ENCODE assay signal across 8 cellular contexts in genomic region chr17:58328195-58329034, GRCh38. TPM values are rescaled to one million over a fixed set of nuclear protein-coding genes. Genes with fewer than 3 reads are reported as not detected.
DNase-seq lines count a peak whose midpoint lies in the region; ATAC-seq, FAIRE-seq and TF ChIP-seq lines count a peak whose summit lies in the region.

A gene with protein sequence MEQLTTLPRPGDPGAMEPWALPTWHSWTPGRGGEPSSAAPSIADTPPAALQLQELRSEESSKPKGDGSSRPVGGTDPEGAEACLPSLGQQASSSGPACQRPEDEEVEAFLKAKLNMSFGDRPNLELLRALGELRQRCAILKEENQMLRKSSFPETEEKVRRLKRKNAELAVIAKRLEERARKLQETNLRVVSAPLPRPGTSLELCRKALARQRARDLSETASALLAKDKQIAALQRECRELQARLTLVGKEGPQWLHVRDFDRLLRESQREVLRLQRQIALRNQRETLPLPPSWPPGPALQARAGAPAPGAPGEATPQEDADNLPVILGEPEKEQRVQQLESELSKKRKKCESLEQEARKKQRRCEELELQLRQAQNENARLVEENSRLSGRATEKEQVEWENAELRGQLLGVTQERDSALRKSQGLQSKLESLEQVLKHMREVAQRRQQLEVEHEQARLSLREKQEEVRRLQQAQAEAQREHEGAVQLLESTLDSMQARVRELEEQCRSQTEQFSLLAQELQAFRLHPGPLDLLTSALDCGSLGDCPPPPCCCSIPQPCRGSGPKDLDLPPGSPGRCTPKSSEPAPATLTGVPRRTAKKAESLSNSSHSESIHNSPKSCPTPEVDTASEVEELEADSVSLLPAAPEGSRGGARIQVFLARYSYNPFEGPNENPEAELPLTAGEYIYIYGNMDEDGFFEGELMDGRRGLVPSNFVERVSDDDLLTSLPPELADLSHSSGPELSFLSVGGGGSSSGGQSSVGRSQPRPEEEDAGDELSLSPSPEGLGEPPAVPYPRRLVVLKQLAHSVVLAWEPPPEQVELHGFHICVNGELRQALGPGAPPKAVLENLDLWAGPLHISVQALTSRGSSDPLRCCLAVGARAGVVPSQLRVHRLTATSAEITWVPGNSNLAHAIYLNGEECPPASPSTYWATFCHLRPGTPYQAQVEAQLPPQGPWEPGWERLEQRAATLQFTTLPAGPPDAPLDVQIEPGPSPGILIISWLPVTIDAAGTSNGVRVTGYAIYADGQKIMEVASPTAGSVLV (N-terminal part only) (minus strand): TSS chr17:58328795. CDS start chr17:58327920, 875 bp downstream.

- H3K9ac ChIP-seq in HepG2 (ENCODE audit: insufficient read depth, low read depth, low read length): no peak within 1 kb of the TSS

- no TSS peak for BruUV-seq in HepG2 (replicated peaks; lab: Mats Ljungman, UMichigan)

- H3K4me3 Mint-ChIP-seq in activated naive CD4-positive, alpha-beta T cell treated with anti-CD3 and anti-CD28 coated beads for 36 hours: peak within 1 kb of the TSS; percentile 92

- no peaks in the 10 kb centered on the region for H3K79me2 ChIP-seq in HepG2 (ENCODE audit: insufficient read depth, low read length)

- POLR2A ChIA-PET in HepG2 (lab: Yijun Ruan, JAX): interaction anchor here (1.0 to 1.6 kb wide), 2 partner anchors 8 to 23 kb away, joined by 5 to 7 read pairs; partner anchors contain the start of gene SUPT4H1

- TF ChIP-seq POLR2A in HepG2 (IDR thresholded peaks at IDR 0.05; ENCODE audit: insufficient read depth in 1 of 2, low read depth in 2 of 2, low read length in 2 of 2): no peak

- H3K27me3 ChIP-seq in HepG2 (ENCODE audit: control insufficient read depth in 1 of 2, insufficient read depth in 2 of 2, low read length in 2 of 2): peaks cover 17 to 57% of the 10 kb centered on the region in 2 experiments

- DNase-seq in 8988T (peak; percentile 21), NOMO-1 treated with dmso at 0.1 percent for 144 hours (lab: John Stamatoyannopoulos, UW; ENCODE audit: unreplicated experiment) (peak; percentile 93), HepG2 (ENCODE audit: low spot score) (no peak), NCI-H1417 treated with DMSO at 0.1 percent for 48 hours (lab: John Stamatoyannopoulos, UW) (no peak)
- peak; percentile 92 for DNase-seq in activated naive CD4-positive, alpha-beta T cell treated with anti-CD3 and anti-CD28 coated beads for 36 hours
- DNase-seq in stimulated activated CD8-positive, alpha-beta memory T cell treated with anti-CD3 and anti-CD28 coated beads, Interleukin-12 subunit alpha, Interleukin-12 subunit beta, amount 100 ng/mL, for 4 hours (ENCODE audit: low read depth): peak; percentile 79

- no peak for FAIRE-seq in HepG2 (lab: Jason Lieb, UNC)

- 36% methylated on average over 19 of the region's 23 CpGs for WGBS in HepG2 (ENCODE audit: low lambda C conversion rate)

- H3K4me3 ChIP-seq in HepG2 (replicated peaks in 1 of 3; ENCODE audit: insufficient read depth in 1 of 3, low read depth in 2 of 3, low read length in 3 of 3): no peak within 1 kb of the TSS; a peak in 1 of 6 replicates

- H4K20me1 ChIP-seq in HepG2 (ENCODE audit: insufficient read depth, low read length): no peaks in the 10 kb centered on the region

- in situ Hi-C loops in HepG2 (cut with HindIII; ENCODE audit: extremely low pct_ligation_motif_present, low pct_unique_long_range_greater_than_20kb): no loop called here

- peaks cover 2% of the 10 kb centered on the region for H3K9me3 Mint-ChIP-seq in activated naive CD4-positive, alpha-beta T cell treated with anti-CD3 and anti-CD28 coated beads for 36 hours

- H3K27ac Mint-ChIP-seq in activated naive CD4-positive, alpha-beta T cell treated with anti-CD3 and anti-CD28 coated beads for 36 hours: peak within 1 kb of the TSS; percentile 99

- H3K36me3 Mint-ChIP-seq in activated naive CD4-positive, alpha-beta T cell treated with anti-CD3 and anti-CD28 coated beads for 36 hours (ENCODE audit: low read depth): peaks cover 51% of the 10 kb centered on the region

- H3K4me1 ChIP-seq in HepG2 (ENCODE audit: insufficient read depth, low read length): peaks cover 29% of the 10 kb centered on the region

- peak; percentile 22 for ATAC-seq in GM19397 (IDR thresholded peaks at IDR 0.05; ENCODE audit: unreplicated experiment)
- ATAC-seq in HepG2: no peak
- no peak for ATAC-seq in HG03378 (IDR thresholded peaks at IDR 0.05; ENCODE audit: unreplicated experiment)

- intact Hi-C loops in activated naive CD4-positive, alpha-beta T cell treated with anti-CD3 and anti-CD28 coated beads for 36 hours (cut with micrococcal nuclease): loop anchor here (1.0 to 2.0 kb wide), 6 partner anchors 10 to 89 kb away; partner anchors contain the start of genes RNF43 and SUPT4H1
- intact Hi-C loops in HepG2 (cut with micrococcal nuclease; ENCODE audit: unreplicated experiment): no loop called here

- CTCF ChIA-PET in activated naive CD4-positive, alpha-beta T cell treated with anti-CD3 and anti-CD28 coated beads for 36 hours (lab: Charles Lee): interaction anchor here (1.0 to 3.8 kb wide), 7 partner anchors 9 to 89 kb away, joined by 3 to 37 read pairs (median 7); partner anchors contain the start of gene RNF43
- CTCF ChIA-PET in HepG2 (lab: Yijun Ruan, JAX; ENCODE audit: low intra/inter-chr PET ratio, low total read pairs): no interaction called here

- peaks cover 40% of the 10 kb centered on the region for H3K4me1 Mint-ChIP-seq in activated naive CD4-positive, alpha-beta T cell treated with anti-CD3 and anti-CD28 coated beads for 36 hours (ENCODE audit: low read depth)

- no peak within 1 kb of the TSS for H2AFZ ChIP-seq in HepG2 (ENCODE audit: low read length)

- no peaks in the 10 kb centered on the region for H3K36me3 ChIP-seq in HepG2 (replicated peaks in 1 of 2; ENCODE audit: control insufficient read depth in 1 of 2, insufficient read depth in 2 of 2, low read length in 2 of 2)

- no peak for TF ChIP-seq RAD21 in HepG2 (CRISPR knock-in tag; IDR thresholded peaks at IDR 0.05)

- H3K4me2 ChIP-seq in HepG2 (ENCODE audit: low read depth, low read length): peak within 1 kb of the TSS; percentile 13; the same call in 1 of the 2 replicates

- no peak for TF ChIP-seq CTCF in HepG2 (CRISPR knock-in tag; IDR thresholded peaks at IDR 0.05)

- no peak for TF ChIP-seq EP300 in HepG2 (IDR thresholded peaks at IDR 0.05; ENCODE audit: low read depth in 2 of 2, low read length in 2 of 2)
- no peak for TF ChIP-seq EP300 in HepG2 (CRISPR knock-in tag; IDR thresholded peaks at IDR 0.05; ENCODE audit: borderline replicate concordance)

- no peak within 1 kb of the TSS for H3K27ac ChIP-seq in HepG2 (ENCODE audit: extremely low read length, insufficient read depth, low read length)

- H3K9me3 ChIP-seq in HepG2 (ENCODE audit: low read length): no peaks in the 10 kb centered on the region

- peaks cover 14% of the 10 kb centered on the region for H3K27me3 Mint-ChIP-seq in activated naive CD4-positive, alpha-beta T cell treated with anti-CD3 and anti-CD28 coated beads for 36 hours (ENCODE audit: low read depth)

TF ChIP-seq in HepG2, 621 proteins besides CTCF, POLR2A, EP300 and RAD21 (continues in another document):
- 0 out of 2 replicates have a peak, but pooled peaks have one; percentile 23 for TF ChIP-seq ZNF572 (CRISPR knock-in tag; IDR thresholded peaks at IDR 0.05)

RNA-seq across cellular contexts. Expression of the gene that starts here (rescaled TPM):
- total RNA-seq in activated naive CD4-positive, alpha-beta T cell treated with anti-CD3 and anti-CD28 coated beads for 36 hours: 10 to 100 TPM; 18.5 to 20.0 TPM
- not detected in 2 replicates for total RNA-seq in HepG2 (2016; rRNA removed; fragmentation: Illumina TruSeq; extraction: Trizol)
- not detected in 2 replicates for total RNA-seq in HepG2 (2016; cell fraction: cytosol; rRNA removed; fragmentation: Illumina TruSeq; extraction: Trizol; ENCODE audit: low read depth)
- not detected in 2 replicates for total RNA-seq in HepG2 (2016; cell fraction: insoluble cytoplasmic fraction; rRNA removed; fragmentation: Illumina TruSeq; extraction: Trizol)
- total RNA-seq in HepG2 (2016; cell fraction: membrane; rRNA removed; fragmentation: Illumina TruSeq; extraction: Trizol): not detected in 2 replicates
- total RNA-seq in HepG2 (2016; cell fraction: nucleus; rRNA removed; fragmentation: Illumina TruSeq; extraction: Trizol): not detected in 2 replicates
- 0.25 TPM in 1 of 2 replicates, not detected in the other for polyA plus RNA-seq in HepG2 (2011; rRNA removed)
- polyA plus RNA-seq in HepG2 (2011; cell fraction: cytosol; rRNA removed): 0.03 TPM in 1 of 2 replicates, not detected in the other
- 0.09 and 0.50 TPM in 2 replicates for polyA plus RNA-seq in HepG2 (2011; cell fraction: nucleus; rRNA removed)
- polyA plus RNA-seq in HepG2 (2012): 0.03 TPM in 1 of 2 replicates, not detected in the other
- not detected in 2 replicates for polyA plus RNA-seq in HepG2 (2016; cell fraction: cytosol; fragmentation: Illumina TruSeq; extraction: Trizol; ENCODE audit: low read depth)
- not detected in 2 replicates for polyA plus RNA-seq in HepG2 (2016; cell fraction: insoluble cytoplasmic fraction; fragmentation: Illumina TruSeq; extraction: Trizol; ENCODE audit: low read depth)
- polyA plus RNA-seq in HepG2 (2016; cell fraction: membrane; fragmentation: Illumina TruSeq; extraction: Trizol; ENCODE audit: low read depth): not detected in 2 replicates
- polyA plus RNA-seq in HepG2 (2016; cell fraction: nucleus; fragmentation: Illumina TruSeq; extraction: Trizol; ENCODE audit: insufficient read depth, low read depth): not detected in 2 replicates
- 0.26 TPM in 1 of 2 replicates, not detected in the other for polyA minus RNA-seq in HepG2 (2011; rRNA and poly(A)+ RNA removed; ENCODE audit: low replicate concordance)
- polyA minus RNA-seq in HepG2 (2011; cell fraction: cytosol; rRNA and poly(A)+ RNA removed): not detected in 2 replicates
- under 0.01 TPM in 1 of 2 replicates, not detected in the other for polyA minus RNA-seq in HepG2 (2011; cell fraction: nucleus; rRNA and poly(A)+ RNA removed)

Comparison
In these comparisons a context has a peak if more than half of its experiments do, and no peak if none do; other contexts are left out.
1. RNA of the gene that starts here (total RNA-seq): 18.5 to 20.0 TPM in activated naive CD4-positive, alpha-beta T cell treated with anti-CD3 and anti-CD28 coated beads for 36 hours; not detected in HepG2; every median in the first group is over 10 times any median in the second.
2. DNase-seq: peak in 8988T (single experiment), NOMO-1 treated with dmso at 0.1 percent for 144 hours (single experiment), activated naive CD4-positive, alpha-beta T cell treated with anti-CD3 and anti-CD28 coated beads for 36 hours (single experiment) and stimulated activated CD8-positive, alpha-beta memory T cell treated with anti-CD3 and anti-CD28 coated beads, Interleukin-12 subunit alpha, Interleukin-12 subunit beta, amount 100 ng/mL, for 4 hours (single experiment); none in HepG2 (single experiment) and NCI-H1417 treated with DMSO at 0.1 percent for 48 hours (single experiment).